In genomic region chr3:5013021-5013906, GRCh38 we compare ENCODE assay signal across 1 cellular context.
A peak's percentile ranks its signal among the peaks of the same experiment; 100 is the strongest.
TF ChIP-seq lines count a peak whose summit lies in the region.

No MANE protein-coding gene starts in this region.

TF ChIP-seq in K562, 482 proteins besides CTCF, POLR2A, EP300 and RAD21 (continued from another document and continues in another):
- TF ChIP-seq, protein P1, sequence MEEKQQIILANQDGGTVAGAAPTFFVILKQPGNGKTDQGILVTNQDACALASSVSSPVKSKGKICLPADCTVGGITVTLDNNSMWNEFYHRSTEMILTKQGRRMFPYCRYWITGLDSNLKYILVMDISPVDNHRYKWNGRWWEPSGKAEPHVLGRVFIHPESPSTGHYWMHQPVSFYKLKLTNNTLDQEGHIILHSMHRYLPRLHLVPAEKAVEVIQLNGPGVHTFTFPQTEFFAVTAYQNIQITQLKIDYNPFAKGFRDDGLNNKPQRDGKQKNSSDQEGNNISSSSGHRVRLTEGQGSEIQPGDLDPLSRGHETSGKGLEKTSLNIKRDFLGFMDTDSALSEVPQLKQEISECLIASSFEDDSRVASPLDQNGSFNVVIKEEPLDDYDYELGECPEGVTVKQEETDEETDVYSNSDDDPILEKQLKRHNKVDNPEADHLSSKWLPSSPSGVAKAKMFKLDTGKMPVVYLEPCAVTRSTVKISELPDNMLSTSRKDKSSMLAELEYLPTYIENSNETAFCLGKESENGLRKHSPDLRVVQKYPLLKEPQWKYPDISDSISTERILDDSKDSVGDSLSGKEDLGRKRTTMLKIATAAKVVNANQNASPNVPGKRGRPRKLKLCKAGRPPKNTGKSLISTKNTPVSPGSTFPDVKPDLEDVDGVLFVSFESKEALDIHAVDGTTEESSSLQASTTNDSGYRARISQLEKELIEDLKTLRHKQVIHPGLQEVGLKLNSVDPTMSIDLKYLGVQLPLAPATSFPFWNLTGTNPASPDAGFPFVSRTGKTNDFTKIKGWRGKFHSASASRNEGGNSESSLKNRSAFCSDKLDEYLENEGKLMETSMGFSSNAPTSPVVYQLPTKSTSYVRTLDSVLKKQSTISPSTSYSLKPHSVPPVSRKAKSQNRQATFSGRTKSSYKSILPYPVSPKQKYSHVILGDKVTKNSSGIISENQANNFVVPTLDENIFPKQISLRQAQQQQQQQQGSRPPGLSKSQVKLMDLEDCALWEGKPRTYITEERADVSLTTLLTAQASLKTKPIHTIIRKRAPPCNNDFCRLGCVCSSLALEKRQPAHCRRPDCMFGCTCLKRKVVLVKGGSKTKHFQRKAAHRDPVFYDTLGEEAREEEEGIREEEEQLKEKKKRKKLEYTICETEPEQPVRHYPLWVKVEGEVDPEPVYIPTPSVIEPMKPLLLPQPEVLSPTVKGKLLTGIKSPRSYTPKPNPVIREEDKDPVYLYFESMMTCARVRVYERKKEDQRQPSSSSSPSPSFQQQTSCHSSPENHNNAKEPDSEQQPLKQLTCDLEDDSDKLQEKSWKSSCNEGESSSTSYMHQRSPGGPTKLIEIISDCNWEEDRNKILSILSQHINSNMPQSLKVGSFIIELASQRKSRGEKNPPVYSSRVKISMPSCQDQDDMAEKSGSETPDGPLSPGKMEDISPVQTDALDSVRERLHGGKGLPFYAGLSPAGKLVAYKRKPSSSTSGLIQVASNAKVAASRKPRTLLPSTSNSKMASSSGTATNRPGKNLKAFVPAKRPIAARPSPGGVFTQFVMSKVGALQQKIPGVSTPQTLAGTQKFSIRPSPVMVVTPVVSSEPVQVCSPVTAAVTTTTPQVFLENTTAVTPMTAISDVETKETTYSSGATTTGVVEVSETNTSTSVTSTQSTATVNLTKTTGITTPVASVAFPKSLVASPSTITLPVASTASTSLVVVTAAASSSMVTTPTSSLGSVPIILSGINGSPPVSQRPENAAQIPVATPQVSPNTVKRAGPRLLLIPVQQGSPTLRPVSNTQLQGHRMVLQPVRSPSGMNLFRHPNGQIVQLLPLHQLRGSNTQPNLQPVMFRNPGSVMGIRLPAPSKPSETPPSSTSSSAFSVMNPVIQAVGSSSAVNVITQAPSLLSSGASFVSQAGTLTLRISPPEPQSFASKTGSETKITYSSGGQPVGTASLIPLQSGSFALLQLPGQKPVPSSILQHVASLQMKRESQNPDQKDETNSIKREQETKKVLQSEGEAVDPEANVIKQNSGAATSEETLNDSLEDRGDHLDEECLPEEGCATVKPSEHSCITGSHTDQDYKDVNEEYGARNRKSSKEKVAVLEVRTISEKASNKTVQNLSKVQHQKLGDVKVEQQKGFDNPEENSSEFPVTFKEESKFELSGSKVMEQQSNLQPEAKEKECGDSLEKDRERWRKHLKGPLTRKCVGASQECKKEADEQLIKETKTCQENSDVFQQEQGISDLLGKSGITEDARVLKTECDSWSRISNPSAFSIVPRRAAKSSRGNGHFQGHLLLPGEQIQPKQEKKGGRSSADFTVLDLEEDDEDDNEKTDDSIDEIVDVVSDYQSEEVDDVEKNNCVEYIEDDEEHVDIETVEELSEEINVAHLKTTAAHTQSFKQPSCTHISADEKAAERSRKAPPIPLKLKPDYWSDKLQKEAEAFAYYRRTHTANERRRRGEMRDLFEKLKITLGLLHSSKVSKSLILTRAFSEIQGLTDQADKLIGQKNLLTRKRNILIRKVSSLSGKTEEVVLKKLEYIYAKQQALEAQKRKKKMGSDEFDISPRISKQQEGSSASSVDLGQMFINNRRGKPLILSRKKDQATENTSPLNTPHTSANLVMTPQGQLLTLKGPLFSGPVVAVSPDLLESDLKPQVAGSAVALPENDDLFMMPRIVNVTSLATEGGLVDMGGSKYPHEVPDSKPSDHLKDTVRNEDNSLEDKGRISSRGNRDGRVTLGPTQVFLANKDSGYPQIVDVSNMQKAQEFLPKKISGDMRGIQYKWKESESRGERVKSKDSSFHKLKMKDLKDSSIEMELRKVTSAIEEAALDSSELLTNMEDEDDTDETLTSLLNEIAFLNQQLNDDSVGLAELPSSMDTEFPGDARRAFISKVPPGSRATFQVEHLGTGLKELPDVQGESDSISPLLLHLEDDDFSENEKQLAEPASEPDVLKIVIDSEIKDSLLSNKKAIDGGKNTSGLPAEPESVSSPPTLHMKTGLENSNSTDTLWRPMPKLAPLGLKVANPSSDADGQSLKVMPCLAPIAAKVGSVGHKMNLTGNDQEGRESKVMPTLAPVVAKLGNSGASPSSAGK (IDR thresholded peaks at IDR 0.05) = no peak
- TF ChIP-seq MECOM (CRISPR knock-in tag; IDR thresholded peaks at IDR 0.05) = 0 out of 2 replicates have a peak, but pooled peaks have one; percentile 50
- no peak for TF ChIP-seq DLX4 (CRISPR knock-in tag; IDR thresholded peaks at IDR 0.05)
- TF ChIP-seq BHLHE40 (IDR thresholded peaks at IDR 0.05; ENCODE audit: low read length) = no peak
- no peak for TF ChIP-seq IRF9 (tag; IDR thresholded peaks at IDR 0.05)
- no peak for TF ChIP-seq MCM7 (IDR thresholded peaks at IDR 0.05)
- no peak for TF ChIP-seq NCOA2 (IDR thresholded peaks at IDR 0.05; ENCODE audit: partially characterized antibody in 2 of 2)
- TF ChIP-seq FOXP1 (CRISPR knock-in tag; IDR thresholded peaks at IDR 0.05) = no peak
- TF ChIP-seq SMARCE1 (IDR thresholded peaks at IDR 0.05) = peak; percentile 68
- no peak for TF ChIP-seq TCFL5 (CRISPR knock-in tag; conservative IDR thresholded peaks at IDR 0.05)
- peak; percentile 82 for TF ChIP-seq ARID1B (IDR thresholded peaks at IDR 0.05)
- peak; percentile 52; the same call in 1 of the 2 replicates for TF ChIP-seq NFE2 (IDR thresholded peaks at IDR 0.05; ENCODE audit: low read depth)
- TF ChIP-seq, protein P2, sequence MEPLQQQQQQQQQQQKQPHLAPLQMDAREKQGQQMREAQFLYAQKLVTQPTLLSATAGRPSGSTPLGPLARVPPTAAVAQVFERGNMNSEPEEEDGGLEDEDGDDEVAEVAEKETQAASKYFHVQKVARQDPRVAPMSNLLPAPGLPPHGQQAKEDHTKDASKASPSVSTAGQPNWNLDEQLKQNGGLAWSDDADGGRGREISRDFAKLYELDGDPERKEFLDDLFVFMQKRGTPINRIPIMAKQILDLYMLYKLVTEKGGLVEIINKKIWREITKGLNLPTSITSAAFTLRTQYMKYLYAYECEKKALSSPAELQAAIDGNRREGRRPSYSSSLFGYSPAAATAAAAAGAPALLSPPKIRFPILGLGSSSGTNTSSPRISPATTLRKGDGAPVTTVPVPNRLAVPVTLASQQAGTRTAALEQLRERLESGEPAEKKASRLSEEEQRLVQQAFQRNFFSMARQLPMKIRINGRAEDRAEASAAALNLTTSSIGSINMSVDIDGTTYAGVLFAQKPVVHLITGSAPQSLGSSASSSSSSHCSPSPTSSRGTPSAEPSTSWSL (CRISPR knock-in tag; IDR thresholded peaks at IDR 0.05; ENCODE audit: borderline replicate concordance) = no peak
- no peak for TF ChIP-seq SAFB2 (IDR thresholded peaks at IDR 0.05; ENCODE audit: borderline replicate concordance, low read depth, low read length, severe bottlenecking)
- TF ChIP-seq PURB (CRISPR knock-in tag; IDR thresholded peaks at IDR 0.05; ENCODE audit: low read depth) = no peak
- TF ChIP-seq PHF21A (IDR thresholded peaks at IDR 0.05; ENCODE audit: borderline replicate concordance, low read depth) = no peak
- TF ChIP-seq IRF1 (CRISPR knock-in tag; IDR thresholded peaks at IDR 0.05; ENCODE audit: borderline replicate concordance) = no peak
- TF ChIP-seq PRPF4 (IDR thresholded peaks at IDR 0.05; ENCODE audit: insufficient read depth, low read depth, low read length, poor library complexity, severe bottlenecking) = no peak
- TF ChIP-seq, protein P3, sequence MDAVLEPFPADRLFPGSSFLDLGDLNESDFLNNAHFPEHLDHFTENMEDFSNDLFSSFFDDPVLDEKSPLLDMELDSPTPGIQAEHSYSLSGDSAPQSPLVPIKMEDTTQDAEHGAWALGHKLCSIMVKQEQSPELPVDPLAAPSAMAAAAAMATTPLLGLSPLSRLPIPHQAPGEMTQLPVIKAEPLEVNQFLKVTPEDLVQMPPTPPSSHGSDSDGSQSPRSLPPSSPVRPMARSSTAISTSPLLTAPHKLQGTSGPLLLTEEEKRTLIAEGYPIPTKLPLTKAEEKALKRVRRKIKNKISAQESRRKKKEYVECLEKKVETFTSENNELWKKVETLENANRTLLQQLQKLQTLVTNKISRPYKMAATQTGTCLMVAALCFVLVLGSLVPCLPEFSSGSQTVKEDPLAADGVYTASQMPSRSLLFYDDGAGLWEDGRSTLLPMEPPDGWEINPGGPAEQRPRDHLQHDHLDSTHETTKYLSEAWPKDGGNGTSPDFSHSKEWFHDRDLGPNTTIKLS (IDR thresholded peaks at IDR 0.05; ENCODE audit: borderline replicate concordance, low read depth) = no peak
- TF ChIP-seq KAT7 (CRISPR knock-in tag; IDR thresholded peaks at IDR 0.05; ENCODE audit: borderline replicate concordance) = no peak
- peak; percentile 45; the same call in 1 of the 2 replicates for TF ChIP-seq THRB (CRISPR knock-in tag; conservative IDR thresholded peaks at IDR 0.05)
- no peak for TF ChIP-seq MXD1 (CRISPR knock-in tag; IDR thresholded peaks at IDR 0.05; ENCODE audit: borderline replicate concordance, poor library complexity, severe bottlenecking)
- TF ChIP-seq ZNF143 (CRISPR knock-in tag; IDR thresholded peaks at IDR 0.05) = no peak
- TF ChIP-seq ZNF445 (CRISPR knock-in tag; IDR thresholded peaks at IDR 0.05; ENCODE audit: low read depth) = no peak
- TF ChIP-seq ZNF175 (CRISPR knock-in tag; IDR thresholded peaks at IDR 0.05; ENCODE audit: low read depth) = peak; percentile 53; the same call in 1 of the 2 replicates
- TF ChIP-seq SRSF7 (optimal IDR thresholded peaks at IDR 0.05; ENCODE audit: low read depth, low read length) = no peak
- no peak for TF ChIP-seq ZNF75A (CRISPR knock-in tag; IDR thresholded peaks at IDR 0.05)
- TF ChIP-seq MAFG (tag; conservative IDR thresholded peaks at IDR 0.05) = no peak
- no peak for TF ChIP-seq POLR3A (IDR thresholded peaks at IDR 0.05; ENCODE audit: borderline replicate concordance, extremely low read depth, insufficient read depth, insufficient read length)
- TF ChIP-seq ZC3H4 (CRISPR knock-in tag; IDR thresholded peaks at IDR 0.05; ENCODE audit: borderline replicate concordance) = no peak
- 0 out of 2 replicates have a peak, but pooled peaks have one; percentile 18 for TF ChIP-seq GTF2E2 (tag; IDR thresholded peaks at IDR 0.05)
- TF ChIP-seq KAT8 (IDR thresholded peaks at IDR 0.05; ENCODE audit: low read depth) = no peak
- no peak for TF ChIP-seq ZBED1 (IDR thresholded peaks at IDR 0.05)
- TF ChIP-seq, protein P4, sequence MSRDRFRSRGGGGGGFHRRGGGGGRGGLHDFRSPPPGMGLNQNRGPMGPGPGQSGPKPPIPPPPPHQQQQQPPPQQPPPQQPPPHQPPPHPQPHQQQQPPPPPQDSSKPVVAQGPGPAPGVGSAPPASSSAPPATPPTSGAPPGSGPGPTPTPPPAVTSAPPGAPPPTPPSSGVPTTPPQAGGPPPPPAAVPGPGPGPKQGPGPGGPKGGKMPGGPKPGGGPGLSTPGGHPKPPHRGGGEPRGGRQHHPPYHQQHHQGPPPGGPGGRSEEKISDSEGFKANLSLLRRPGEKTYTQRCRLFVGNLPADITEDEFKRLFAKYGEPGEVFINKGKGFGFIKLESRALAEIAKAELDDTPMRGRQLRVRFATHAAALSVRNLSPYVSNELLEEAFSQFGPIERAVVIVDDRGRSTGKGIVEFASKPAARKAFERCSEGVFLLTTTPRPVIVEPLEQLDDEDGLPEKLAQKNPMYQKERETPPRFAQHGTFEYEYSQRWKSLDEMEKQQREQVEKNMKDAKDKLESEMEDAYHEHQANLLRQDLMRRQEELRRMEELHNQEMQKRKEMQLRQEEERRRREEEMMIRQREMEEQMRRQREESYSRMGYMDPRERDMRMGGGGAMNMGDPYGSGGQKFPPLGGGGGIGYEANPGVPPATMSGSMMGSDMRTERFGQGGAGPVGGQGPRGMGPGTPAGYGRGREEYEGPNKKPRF (IDR thresholded peaks at IDR 0.05; ENCODE audit: low read depth, low read length) = no peak
- no peak for TF ChIP-seq ZNF77 (CRISPR knock-in tag; IDR thresholded peaks at IDR 0.05)
- 0 out of 2 replicates have a peak, but pooled peaks have one; percentile 23 for TF ChIP-seq PML (IDR thresholded peaks at IDR 0.05; ENCODE audit: low read length)
- no peak for TF ChIP-seq CBFA2T3 (IDR thresholded peaks at IDR 0.05)
- no peak for TF ChIP-seq RBM34 (IDR thresholded peaks at IDR 0.05; ENCODE audit: borderline replicate concordance, insufficient read depth, low read length)
- TF ChIP-seq TEAD1 (CRISPR knock-in tag; IDR thresholded peaks at IDR 0.05) = peak in 1 of 2 experiments; percentile 11; a peak in 1 of 4 replicates
